In the genomic region with DNA sequence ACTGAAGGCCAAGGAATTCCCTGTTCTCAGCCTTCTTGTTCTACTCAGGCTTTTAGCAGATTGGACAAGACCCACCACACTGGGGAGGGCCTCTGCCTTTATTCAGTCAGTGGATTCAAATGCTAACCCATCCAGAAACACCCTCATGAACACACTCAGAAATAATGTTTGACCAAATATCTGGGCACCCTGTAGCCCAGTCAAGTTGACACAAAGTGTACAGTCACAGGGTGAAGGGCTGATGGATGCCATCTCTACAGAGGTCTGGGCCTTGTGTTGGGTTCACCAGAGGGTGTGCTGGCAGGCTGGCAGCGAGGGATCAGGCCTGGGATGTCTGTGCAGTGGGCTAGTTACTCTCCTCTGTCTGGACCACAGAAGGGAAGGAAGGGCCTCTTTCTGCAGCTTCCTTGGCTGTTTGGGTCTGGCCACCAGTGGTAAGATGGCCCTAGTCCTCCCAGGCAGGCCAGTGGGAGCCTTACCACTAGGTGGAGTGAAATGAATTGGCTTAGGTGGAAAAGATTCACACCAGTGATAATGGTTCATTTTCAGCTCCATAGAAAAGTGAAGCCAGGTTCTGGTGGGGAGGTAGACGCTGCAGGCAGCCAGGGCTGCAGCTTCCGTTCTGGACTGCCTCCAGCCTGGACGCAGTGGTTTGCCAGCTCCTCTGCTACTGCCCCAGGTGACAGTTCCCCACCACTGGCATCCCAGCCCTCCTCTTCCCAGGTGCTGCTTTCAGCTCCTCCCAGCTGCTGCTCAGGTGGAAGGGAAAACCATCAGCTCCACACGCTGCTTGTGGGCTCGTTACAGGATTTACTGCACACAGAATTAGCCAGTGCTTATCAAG, we compare ENCODE assay signal across 24 cellular contexts. TPM values are rescaled to one million over a fixed set of nuclear protein-coding genes. Genes with fewer than 3 reads are reported as not detected.
A peak's percentile ranks its signal among the peaks of the same experiment; 100 is the strongest.
DNase-seq lines count a peak whose midpoint lies in the region; ATAC-seq, FAIRE-seq and TF ChIP-seq lines count a peak whose summit lies in the region.
"Had no signal": no experiment of that assay in that cellular context is flagged by ENCODE, and none has a peak within 500 bp of the region (broad histone marks: within the 10 kb centered on the region; RNA-seq: fewer than 3 reads in every experiment).

No MANE protein-coding gene starts in this region.

- H3K4me1 Mint-ChIP-seq in endodermal cell = no peaks in the 10 kb centered on the region
- H3K4me1 Mint-ChIP-seq: activated naive CD4-positive, alpha-beta T cell treated with anti-CD3 and anti-CD28 coated beads, Interleukin-2, amount 50 U/mL, for 24 hours had no signal

- H2AFZ ChIP-seq in OCI-LY7 (ENCODE audit: low read length) = no peak overlapping the region

- H3K4me3 Mint-ChIP-seq in endodermal cell = no peak overlapping the region
- H3K4me3 Mint-ChIP-seq: activated CD8-positive, alpha-beta T cell treated with anti-CD3 and anti-CD28 coated beads for 36 hours; activated naive CD4-positive, alpha-beta T cell treated with anti-CD3 and anti-CD28 coated beads, Interleukin-2, amount 50 U/mL, for 24 hours; activated T-cell treated with anti-CD3 and anti-CD28 coated beads, Interleukin-2, amount 50 U/mL, for 24 hours; dendritic cell treated with granulocyte-macrophage colony-stimulating factor and Interleukin-4, amounts not matched to agents 40 ng/mL and 50 ng/mL, for 4 days had no signal

- H3K4me1 ChIP-seq in OCI-LY7 (ENCODE audit: insufficient read depth, low read length, poor library complexity, severe bottlenecking) = peaks cover 20% of the 10 kb centered on the region
- no peaks in the 10 kb centered on the region for H3K4me1 ChIP-seq in endodermal cell (ENCODE audit: control insufficient read depth, insufficient read depth, low read length)
- peaks cover 0 to 15% (median 0%) of the 10 kb centered on the region in 3 donors for H3K4me1 ChIP-seq in pancreas
- H3K4me1 ChIP-seq: HAP-1, Peyer's patch, vagina had no signal

- TF ChIP-seq CTCF in OCI-LY7 (conservative IDR thresholded peaks at IDR 0.05; ENCODE audit: low read length) = peak; percentile 37; the same call in 1 of the 2 replicates
- peak; percentile 61 for TF ChIP-seq CTCF in endodermal cell (conservative IDR thresholded peaks at IDR 0.05)
- TF ChIP-seq CTCF in pancreas (IDR thresholded peaks at IDR 0.05) = no peak

- intact Hi-C loops in OCI-LY7 (cut with micrococcal nuclease; ENCODE audit: unreplicated experiment) = no loop called here
- intact Hi-C loops in pancreas (cut with DNase I) = no loop called here
- intact Hi-C loops in head of caudate nucleus (cut with DNase I) = no loop called here

- no peak overlapping the region for H3K27ac ChIP-seq in OCI-LY7 (ENCODE audit: low read depth, low read length, poor library complexity, severe bottlenecking)
- H3K27ac ChIP-seq in endodermal cell (ENCODE audit: low read depth, low read length) = no peak overlapping the region
- peak overlapping the region in 2 of 4 donors; percentile 12 to 19 for H3K27ac ChIP-seq in pancreas
- H3K27ac ChIP-seq: BLaER1, epithelial cell of prostate, Peyer's patch, SK-N-MC, vagina had no signal

- no peak overlapping the region for H3K27ac Mint-ChIP-seq in endodermal cell
- H3K27ac Mint-ChIP-seq: activated CD8-positive, alpha-beta T cell treated with anti-CD3 and anti-CD28 coated beads for 36 hours; activated naive CD4-positive, alpha-beta T cell treated with anti-CD3 and anti-CD28 coated beads, Interleukin-2, amount 50 U/mL, for 24 hours; activated T-cell treated with anti-CD3 and anti-CD28 coated beads, Interleukin-2, amount 50 U/mL, for 24 hours; dendritic cell treated with granulocyte-macrophage colony-stimulating factor and Interleukin-4, amounts not matched to agents 40 ng/mL and 50 ng/mL, for 4 days had no signal

- no peak for FAIRE-seq in pancreas (lab: Jason Lieb, UNC)
- FAIRE-seq: A204.1 had no signal

- ATAC-seq in pancreas = peak; percentile 89 to 96 (median 94)
- no peak for ATAC-seq in GM21529 (IDR thresholded peaks at IDR 0.05; ENCODE audit: unreplicated experiment)
- ATAC-seq: activated CD8-positive, alpha-beta T cell treated with anti-CD3 and anti-CD28 coated beads for 36 hours; mucosa of descending colon had no signal

- BruUV-seq in OCI-LY7 (replicated peaks; lab: Mats Ljungman, UMichigan) = no TSS peak

- no peaks in the 10 kb centered on the region for H3K79me2 ChIP-seq in OCI-LY7 (ENCODE audit: insufficient read depth, low read depth, low read length)

- peak; percentile 36 for DNase-seq in activated effector memory CD4-positive, alpha-beta T cell treated with anti-CD3 and anti-CD28 coated beads, Interleukin-2, amount 50 U/mL, for 16 hours
- no peak for DNase-seq in activated effector memory CD4-positive, alpha-beta T cell treated with Interleukin-2 at 50 U/mL for 16 hours
- DNase-seq in OCI-LY7 (ENCODE audit: low spot score) (no peak), endodermal cell (no peak), pancreas (peak; percentile 76 to 90 (median 85)), head of caudate nucleus (no peak)
- no peak for DNase-seq in activated naive CD4-positive, alpha-beta T cell treated with anti-CD3 and anti-CD28 coated beads, Interleukin-2, amount 50 U/mL, for 16 hours
- DNase-seq: activated CD8-positive, alpha-beta T cell treated with anti-CD3 and anti-CD28 coated beads for 36 hours; activated T-cell treated with anti-CD3 and anti-CD28 coated beads, Interleukin-2, amount 50 U/mL, for 24 hours; KG1; mucosa of descending colon; MV-4-11; NCI-H82; Peyer's patch; stimulated activated CD4-positive, alpha-beta T cell treated with anti-CD3 and anti-CD28 coated beads, Interleukin-4, amount 100 ng/mL, for 24 hours had no signal

- no peaks in the 10 kb centered on the region for H3K27me3 Mint-ChIP-seq in endodermal cell (ENCODE audit: insufficient read depth)
- H3K27me3 Mint-ChIP-seq: activated CD8-positive, alpha-beta T cell treated with anti-CD3 and anti-CD28 coated beads for 36 hours; activated naive CD4-positive, alpha-beta T cell treated with anti-CD3 and anti-CD28 coated beads, Interleukin-2, amount 50 U/mL, for 24 hours; activated T-cell treated with anti-CD3 and anti-CD28 coated beads, Interleukin-2, amount 50 U/mL, for 24 hours; dendritic cell treated with granulocyte-macrophage colony-stimulating factor and Interleukin-4, amounts not matched to agents 40 ng/mL and 50 ng/mL, for 4 days had no signal

- no peaks in the 10 kb centered on the region for H4K20me1 ChIP-seq in OCI-LY7 (ENCODE audit: insufficient read depth, low read length)
- H4K20me1 ChIP-seq: BLaER1 had no signal

- CTCF ChIA-PET in OCI-LY7 (lab: Charles Lee; ENCODE audit: unreplicated experiment) = no interaction called here

- H3K36me3 Mint-ChIP-seq in endodermal cell (ENCODE audit: low read depth) = peaks cover 45% of the 10 kb centered on the region

- WGBS in endodermal cell (ENCODE audit: insufficient coverage in 1 of 2, insufficient read length in 1 of 2), 2 experiments = 83 to 93% methylated on average over 1 to 6 of the region's 6 CpGs
- WGBS in pancreas, 2 donors = 37 to 47% methylated on average over 6 of the region's 6 CpGs

- no peak overlapping the region for H3K9ac ChIP-seq in endodermal cell (ENCODE audit: extremely low read depth, low read length, poor library complexity, severe bottlenecking)
- H3K9ac ChIP-seq: BLaER1 had no signal

- H3K4me3 ChIP-seq in OCI-LY7 (ENCODE audit: low read depth, low read length, poor library complexity, severe bottlenecking) (no peak overlapping the region), endodermal cell (ENCODE audit: low read length) (no peak overlapping the region), pancreas (no peak overlapping the region)
- H3K4me3 ChIP-seq: BLaER1, HAP-1, mucosa of descending colon, Peyer's patch, SK-N-MC, vagina had no signal

- H3K36me3 ChIP-seq in OCI-LY7 (ENCODE audit: insufficient read depth, low read length) (peaks cover under 1% of the 10 kb centered on the region; the same call in 1 of the 2 replicates), endodermal cell (ENCODE audit: control insufficient read depth, insufficient read depth, low read length) (peaks cover 31% of the 10 kb centered on the region), pancreas (peaks cover 0 to 10% (median 3%) of the 10 kb centered on the region in 3 donors)

- POLR2A ChIA-PET in OCI-LY7 (lab: Charles Lee) = interaction anchor here (2.3 to 2.8 kb wide), 2 partner anchors 9 kb away, joined by 7 to 13 read pairs; a partner anchor contains a TSS

- peaks cover 2% of the 10 kb centered on the region for H3K9me3 Mint-ChIP-seq in endodermal cell
- H3K9me3 Mint-ChIP-seq: activated CD8-positive, alpha-beta T cell treated with anti-CD3 and anti-CD28 coated beads for 36 hours; activated naive CD4-positive, alpha-beta T cell treated with anti-CD3 and anti-CD28 coated beads, Interleukin-2, amount 50 U/mL, for 24 hours; activated T-cell treated with anti-CD3 and anti-CD28 coated beads, Interleukin-2, amount 50 U/mL, for 24 hours had no signal

- H3K9me3 ChIP-seq in OCI-LY7 (ENCODE audit: low read length) (no peaks in the 10 kb centered on the region), endodermal cell (ENCODE audit: control insufficient read depth, low read length) (no peaks in the 10 kb centered on the region), pancreas (no peaks in the 10 kb centered on the region)
- H3K9me3 ChIP-seq: HAP-1, mucosa of descending colon, Peyer's patch, vagina had no signal

- H3K4me2 ChIP-seq in OCI-LY7 (ENCODE audit: low read length) = no peak overlapping the region
- H3K4me2 ChIP-seq: BLaER1 had no signal

- H3K27me3 ChIP-seq in endodermal cell (ENCODE audit: control insufficient read depth, insufficient read depth, low read length, poor library complexity, severe bottlenecking) (no peaks in the 10 kb centered on the region), pancreas (no peaks in the 10 kb centered on the region)
- H3K27me3 ChIP-seq: BLaER1, Peyer's patch, vagina had no signal

- no peaks in the 10 kb centered on the region for H3K9me2 ChIP-seq in OCI-LY7 (ENCODE audit: insufficient read depth, low read length)

RNA-seq across cellular contexts. Expression of a gene that starts 9.2 kb away (rescaled TPM):
- 33.0 and 42.1 TPM in 2 replicates for total RNA-seq in OCI-LY7 (2014; rRNA removed; shearing (Covaris generic))
- total RNA-seq in OCI-LY7 (2022) (23.3 and 24.8 TPM in 2 replicates), endodermal cell (100 to 1,000 TPM; 262 to 297 TPM), pancreas (10 to 100 TPM; 16.3 to 55.9 (median 20.0) TPM)
- 327 TPM for polyA plus RNA-seq in endodermal cell (2013, experiment 1 of 2)
- polyA plus RNA-seq in endodermal cell (2013, experiment 2 of 2) = 301 TPM
- polyA plus RNA-seq in pancreas = 10 to 100 TPM; 21.3 to 26.0 TPM

RNA-seq across cellular contexts. Expression of a gene that starts 29.6 kb away (rescaled TPM):
- total RNA-seq in OCI-LY7 (2014; rRNA removed; shearing (Covaris generic)) = 9.7 and 12.3 TPM in 2 replicates
- total RNA-seq in OCI-LY7 (2022) = 17.5 and 20.9 TPM in 2 replicates
- total RNA-seq in endodermal cell = 10 to 100 TPM; 42.8 to 42.9 TPM
- 33.5 TPM for polyA plus RNA-seq in endodermal cell (2013, experiment 1 of 2)
- 32.0 TPM for polyA plus RNA-seq in endodermal cell (2013, experiment 2 of 2)
- total RNA-seq in pancreas = 10 to 100 TPM in 4 of 6 donors, 1 to 10 TPM in 2; 9.0 to 20.7 (median 12.8) TPM
- 10 to 100 TPM; 19.5 to 22.1 TPM for polyA plus RNA-seq in pancreas

Comparison
In these comparisons a context has a peak if more than half of its experiments do, and no peak if none do; other contexts are left out.
1. DNase-seq: peak in activated effector memory CD4-positive, alpha-beta T cell treated with anti-CD3 and anti-CD28 coated beads, Interleukin-2, amount 50 U/mL, for 16 hours (single experiment) and pancreas (6 of 6); none in activated effector memory CD4-positive, alpha-beta T cell treated with Interleukin-2 at 50 U/mL for 16 hours (single experiment), OCI-LY7 (single experiment), endodermal cell (single experiment), activated naive CD4-positive, alpha-beta T cell treated with anti-CD3 and anti-CD28 coated beads, Interleukin-2, amount 50 U/mL, for 16 hours (single experiment) and head of caudate nucleus (0 of 42).
2. CTCF ChIP-seq: peak in OCI-LY7 (single experiment) and endodermal cell (single experiment); none in pancreas (0 of 4).
3. RNA of a gene that starts 9.2 kb away (total RNA-seq): 262 to 297 TPM in endodermal cell; 23.3 to 42.1 TPM in OCI-LY7 and 16.3 to 55.9 TPM in pancreas; every median in the first group is over 4 times any median in the second.